In the genomic region with DNA sequence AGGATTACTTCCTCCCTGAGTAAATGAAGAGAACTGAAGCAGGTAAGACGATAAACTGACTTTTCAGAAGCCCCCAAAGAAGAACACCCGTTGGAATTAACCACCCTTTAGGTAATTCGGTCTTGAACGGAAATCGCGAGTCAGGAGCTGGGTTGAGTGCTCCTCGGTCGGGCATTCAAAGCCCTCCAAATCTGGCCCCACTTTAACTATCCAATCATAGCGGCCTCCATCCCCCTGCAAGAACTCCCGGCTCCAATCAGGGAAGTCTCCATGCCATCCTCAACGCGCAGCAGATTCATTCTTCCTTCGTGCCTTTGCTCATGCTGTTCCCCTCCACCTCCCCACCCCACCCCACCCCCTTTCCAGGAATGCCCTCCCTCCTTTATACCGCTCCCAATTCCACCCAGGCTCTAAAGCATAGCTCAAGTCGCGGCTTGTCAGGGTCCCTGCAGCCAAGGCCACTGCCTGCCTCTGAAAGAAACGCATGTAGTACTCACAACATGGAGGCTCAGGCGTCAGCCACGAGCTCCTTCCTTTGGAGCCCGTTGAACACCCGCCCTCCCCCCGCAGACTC, we compare ENCODE assay signal across 8 cellular contexts. TPM values are rescaled to one million over a fixed set of nuclear protein-coding genes. Genes with fewer than 3 reads are reported as not detected.
DNase-seq lines count a peak whose midpoint lies in the region; ATAC-seq and TF ChIP-seq lines count a peak whose summit lies in the region.

No MANE protein-coding gene starts in this region.

- peak; percentile 12 for TF ChIP-seq POLR2A in GM19193 (IDR thresholded peaks at IDR 0.05; ENCODE audit: extremely low read depth, insufficient read depth, insufficient read length)

- H3K4me1 Mint-ChIP-seq in effector memory CD8-positive, alpha-beta T cell (ENCODE audit: low read depth in 2 of 2), result peaks cover 22 to 24% of the 10 kb centered on the region in 2 donors
- peaks cover 15% of the 10 kb centered on the region for H3K4me1 Mint-ChIP-seq in stimulated activated effector memory CD8-positive, alpha-beta T cell treated with anti-CD3 and anti-CD28 coated beads, Interleukin-12 subunit alpha, Interleukin-12 subunit beta, amount 100 ng/mL, for 72 hours

- peak overlapping the region; percentile 81 to 90 for H3K4me3 Mint-ChIP-seq in effector memory CD8-positive, alpha-beta T cell
- H3K4me3 Mint-ChIP-seq in stimulated activated effector memory CD8-positive, alpha-beta T cell treated with anti-CD3 and anti-CD28 coated beads, Interleukin-12 subunit alpha, Interleukin-12 subunit beta, amount 100 ng/mL, for 72 hours, result peak overlapping the region; percentile 78

- H3K27me3 Mint-ChIP-seq in effector memory CD8-positive, alpha-beta T cell, result no peaks in the 10 kb centered on the region

- ATAC-seq in effector memory CD8-positive, alpha-beta T cell (replicated peaks), result no peak
- no peak for ATAC-seq in stimulated activated effector memory CD8-positive, alpha-beta T cell treated with anti-CD3 and anti-CD28 coated beads, Interleukin-12 subunit alpha, Interleukin-12 subunit beta, amount 100 ng/mL, for 72 hours
- no peak for ATAC-seq in HG03520 (IDR thresholded peaks at IDR 0.05; ENCODE audit: unreplicated experiment)

- peak; percentile 73 for DNase-seq in AG08395 (ENCODE audit: low spot score)
- DNase-seq in NCI-H345 treated with DMSO at 0.1 percent for 48 hours (lab: John Stamatoyannopoulos, UW; ENCODE audit: unreplicated experiment), result peak; percentile 55
- peak; percentile 37 to 53 for DNase-seq in activated CD4-positive, alpha-beta T cell treated with anti-CD3 and anti-CD28 coated beads, Interleukin-2, amount 50 U/mL, for 48 hours
- DNase-seq in effector memory CD8-positive, alpha-beta T cell, result peak in 1 of 3 experiments; percentile 12
- peak; percentile 44 to 63 for DNase-seq in lung microvascular endothelial cell (ENCODE audit: low read depth in 2 of 2)
- DNase-seq in stimulated activated effector memory CD8-positive, alpha-beta T cell treated with anti-CD3 and anti-CD28 coated beads, Interleukin-12 subunit alpha, Interleukin-12 subunit beta, amount 100 ng/mL, for 72 hours (ENCODE audit: low spot score in 2 of 2), result peak in 1 of 2 donors; percentile 65

- no peaks in the 10 kb centered on the region for H3K9me3 Mint-ChIP-seq in effector memory CD8-positive, alpha-beta T cell
- H3K9me3 Mint-ChIP-seq in stimulated activated effector memory CD8-positive, alpha-beta T cell treated with anti-CD3 and anti-CD28 coated beads, Interleukin-12 subunit alpha, Interleukin-12 subunit beta, amount 100 ng/mL, for 72 hours, result no peaks in the 10 kb centered on the region

- peaks cover 21% of the 10 kb centered on the region for H3K36me3 Mint-ChIP-seq in effector memory CD8-positive, alpha-beta T cell (ENCODE audit: insufficient read depth)
- peaks cover 16% of the 10 kb centered on the region for H3K36me3 Mint-ChIP-seq in stimulated activated effector memory CD8-positive, alpha-beta T cell treated with anti-CD3 and anti-CD28 coated beads, Interleukin-12 subunit alpha, Interleukin-12 subunit beta, amount 100 ng/mL, for 72 hours

- H3K27ac Mint-ChIP-seq in effector memory CD8-positive, alpha-beta T cell, result peak overlapping the region; percentile 88 to 90
- peak overlapping the region; percentile 83 for H3K27ac Mint-ChIP-seq in stimulated activated effector memory CD8-positive, alpha-beta T cell treated with anti-CD3 and anti-CD28 coated beads, Interleukin-12 subunit alpha, Interleukin-12 subunit beta, amount 100 ng/mL, for 72 hours

RNA-seq across cellular contexts. Expression of gene RFX7, which starts 0.6 kb away (rescaled TPM):
- total RNA-seq in lung microvascular endothelial cell, result 2.2 and 3.1 TPM in 2 replicates
